30 cellular contexts compared by ENCODE assay signal in the genomic region with DNA sequence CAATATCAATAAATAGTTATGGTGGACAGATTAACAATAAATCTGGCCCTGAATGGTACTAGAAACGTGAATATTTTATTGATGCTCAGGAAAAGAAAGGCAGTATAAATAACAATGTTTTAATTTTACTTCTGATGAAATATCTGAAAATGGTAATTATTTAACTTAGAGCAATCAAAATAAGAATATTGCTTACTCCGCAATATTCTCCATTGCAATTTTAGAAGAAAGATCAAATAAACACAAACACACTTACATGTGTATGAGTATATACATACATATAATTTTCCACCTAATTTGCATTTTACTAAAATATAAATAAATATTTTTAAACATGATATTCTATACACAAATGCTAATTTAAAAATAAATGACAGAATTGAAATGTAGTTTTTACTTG.
"Had no signal": no experiment of that assay in that cellular context is flagged by ENCODE, and none has a peak within 500 bp of the region (broad histone marks: within the 10 kb centered on the region; RNA-seq: fewer than 3 reads in every experiment).

No MANE protein-coding gene starts in this region.

- H3K4me3 ChIP-seq: ascending aorta, breast epithelium, cardiac muscle cell, coronary artery, dorsolateral prefrontal cortex, esophagus muscularis mucosa, gastrocnemius medialis, heart left ventricle had no signal

- H3K27me3 ChIP-seq: ascending aorta, breast epithelium, cardiac muscle cell, dorsolateral prefrontal cortex, esophagus muscularis mucosa, foreskin keratinocyte, gastrocnemius medialis, heart left ventricle had no signal

- FAIRE-seq: TTC549 had no signal

- H3K27ac ChIP-seq: ascending aorta, breast epithelium, cardiac muscle cell, coronary artery, dorsolateral prefrontal cortex, esophagus muscularis mucosa, foreskin keratinocyte, gastrocnemius medialis, heart left ventricle, VCaP had no signal

- H3K36me3 ChIP-seq: ascending aorta, breast epithelium, cardiac muscle cell, esophagus muscularis mucosa, gastrocnemius medialis, heart left ventricle had no signal

- H3K4me1 ChIP-seq: ascending aorta, breast epithelium, esophagus muscularis mucosa, foreskin keratinocyte, gastrocnemius medialis, heart left ventricle had no signal

- DNase-seq: activated CD4-positive, alpha-beta memory T cell treated with anti-CD3 and anti-CD28 coated beads, Interleukin-2, amount 10 ng/mL, durations not matched to agents 7 days and 5 days; activated CD4-positive, alpha-beta T cell treated with anti-CD3 and anti-CD28 coated beads for 1 hour; activated CD4-positive, alpha-beta T cell treated with anti-CD3 and anti-CD28 coated beads for 4 hours; activated CD4-positive, alpha-beta T cell treated with anti-CD3 and anti-CD28 coated beads, Interleukin-2, amount 10 ng/mL, durations not matched to agents 7 days and 5 days; activated CD4-positive, alpha-beta T cell treated with anti-CD3 and anti-CD28 coated beads, Interleukin-2, amount 50 U/mL, for 4 hours; activated CD8-positive, alpha-beta memory T cell treated with anti-CD3 and anti-CD28 coated beads, Interleukin-2, amount 50 U/mL, for 48 hours; activated gamma-delta T cell; activated naive CD4-positive, alpha-beta T cell; activated naive CD4-positive, alpha-beta T cell treated with anti-CD3 and anti-CD28 coated beads, Interleukin-2, amount 10 ng/mL, durations not matched to agents 7 days and 5 days; activated naive CD8-positive, alpha-beta T cell treated with anti-CD3 and anti-CD28 coated beads, Interleukin-2, amount 10 ng/mL, durations not matched to agents 7 days and 5 days; activated T-cell treated with anti-CD3 and anti-CD28 coated beads for 4 hours; activated T-cell treated with anti-CD3 and anti-CD28 coated beads, Interleukin-2, amount 50 U/mL, for 24 hours; activated T-cell treated with anti-CD3 and anti-CD28 coated beads, Interleukin-2, amount 50 U/mL, for 72 hours; dorsolateral prefrontal cortex; effector memory CD8-positive, alpha-beta T cell; erythroblast; foreskin keratinocyte; gastrocnemius medialis; glutamatergic neuron; heart left ventricle; T-helper 2 cell had no signal

- H3K9me3 ChIP-seq: ascending aorta, breast epithelium, esophagus muscularis mucosa, gastrocnemius medialis had no signal

- ATAC-seq: activated naive CD4-positive, alpha-beta T cell treated with anti-CD3 and anti-CD28 coated beads, Interleukin-2, amount 50 U/mL, for 72 hours; activated T-cell treated with anti-CD3 and anti-CD28 coated beads, Interleukin-2, amount 50 U/mL, for 72 hours; effector memory CD8-positive, alpha-beta T cell; foreskin keratinocyte; gastrocnemius medialis; heart left ventricle; WTC11 had no signal
